1 cellular context compared by ENCODE assay signal in genomic region chr9:4382722-4383317, GRCh38.
TF ChIP-seq lines count a peak whose summit lies in the region.

No MANE protein-coding gene starts in this region.

TF ChIP-seq in GM12878, 131 proteins besides CTCF, POLR2A, EP300 and RAD21 (continued from another document):
- TF ChIP-seq PKNOX1 (IDR thresholded peaks at IDR 0.05) (no peak), TARDBP (IDR thresholded peaks at IDR 0.05; ENCODE audit: borderline replicate concordance) (no peak), SKIL (IDR thresholded peaks at IDR 0.05; ENCODE audit: low read depth, poor library complexity, severe bottlenecking) (no peak), CBX5 (IDR thresholded peaks at IDR 0.05; ENCODE audit: low read depth) (0 out of 2 replicates have a peak, but pooled peaks have one; percentile 24), LARP7 (IDR thresholded peaks at IDR 0.05) (no peak), TCF12 (IDR thresholded peaks at IDR 0.05; ENCODE audit: low read depth, low read length) (no peak), SREBF1 (IDR thresholded peaks at IDR 0.05; ENCODE audit: low read length) (no peak), PML (IDR thresholded peaks at IDR 0.05; ENCODE audit: low read length) (no peak), NKRF (conservative IDR thresholded peaks at IDR 0.05) (no peak), NR2F1 (conservative IDR thresholded peaks at IDR 0.05) (no peak), STAT3 (IDR thresholded peaks at IDR 0.05; ENCODE audit: low read depth, low read length) (no peak), RUNX3 (IDR thresholded peaks at IDR 0.05; ENCODE audit: low read length) (0 out of 2 replicates have a peak, but pooled peaks have one; percentile 2), JUND (IDR thresholded peaks at IDR 0.05; ENCODE audit: low read depth, low read length) (no peak), RCOR1 (conservative IDR thresholded peaks at IDR 0.05; ENCODE audit: low read depth, low read length) (no peak), NFYA (IDR thresholded peaks at IDR 0.05; ENCODE audit: borderline replicate concordance, low read depth, low read length) (no peak), BMI1 (IDR thresholded peaks at IDR 0.05; ENCODE audit: borderline replicate concordance) (no peak), ATF3 (IDR thresholded peaks at IDR 0.05; ENCODE audit: borderline replicate concordance, extremely low read depth, low read depth, low read length) (no peak), CHD4 (IDR thresholded peaks at IDR 0.05) (no peak), EED (IDR thresholded peaks at IDR 0.05; ENCODE audit: low read depth) (no peak), FOXK2 (IDR thresholded peaks at IDR 0.05) (no peak), SIN3A (IDR thresholded peaks at IDR 0.05; ENCODE audit: low read depth, low read length) (no peak), MYC (IDR thresholded peaks at IDR 0.05; ENCODE audit: insufficient read depth, insufficient read length, insufficient replicate concordance, low read length, severe bottlenecking) (no peak), CUX1 (IDR thresholded peaks at IDR 0.05; ENCODE audit: insufficient replicate concordance, low read depth, low read length) (no peak), SPI1 (IDR thresholded peaks at IDR 0.05; ENCODE audit: borderline replicate concordance, insufficient read depth, low read depth, low read length) (peak; percentile 10; the same call in 1 of the 2 replicates), NFIC (IDR thresholded peaks at IDR 0.05; ENCODE audit: low read depth, low read length) (no peak; the same call in 1 of the 2 replicates), E2F8 (IDR thresholded peaks at IDR 0.05; ENCODE audit: low read depth, partially characterized antibody) (no peak), JUNB (IDR thresholded peaks at IDR 0.05) (no peak), HDAC6 (IDR thresholded peaks at IDR 0.05; ENCODE audit: unreplicated experiment) (no peak), ATF2 (IDR thresholded peaks at IDR 0.05; ENCODE audit: low read length) (no peak), CEBPB (IDR thresholded peaks at IDR 0.05; ENCODE audit: borderline replicate concordance in 1 of 2, low read depth in 2 of 2, low read length in 2 of 2) (no peak)
